15 cellular contexts compared by ENCODE assay signal in genomic region chr10:31804416-31804815, GRCh38.
"Had no signal": no experiment of that assay in that cellular context is flagged by ENCODE, and none has a peak within 500 bp of the region (broad histone marks: within the 10 kb centered on the region; RNA-seq: fewer than 3 reads in every experiment).

No MANE protein-coding gene starts in this region.

- DNase-seq: activated CD4-positive, alpha-beta T cell treated with anti-CD3 and anti-CD28 coated beads, Interleukin-2, amount 10 ng/mL, durations not matched to agents 24 days and 14 days; activated naive CD4-positive, alpha-beta T cell treated with anti-CD3 and anti-CD28 coated beads for 36 hours; body of pancreas; effector memory CD8-positive, alpha-beta T cell; erythroblast; foreskin fibroblast; left cardiac atrium; natural killer cell; stimulated activated CD4-positive, alpha-beta T cell treated with anti-CD3 and anti-CD28 coated beads, Interleukin-15, amount 100 ng/mL, for 24 hours; stimulated activated CD4-positive, alpha-beta T cell treated with anti-CD3 and anti-CD28 coated beads, Interleukin-4, amount 100 ng/mL, for 24 hours; T-helper 17 cell had no signal

- H3K9me3 ChIP-seq: body of pancreas had no signal

- H3K4me3 Mint-ChIP-seq: activated CD4-positive, alpha-beta T cell treated with anti-CD3 and anti-CD28 coated beads, Interleukin-2, amount 10 ng/mL, durations not matched to agents 24 days and 14 days; activated naive CD4-positive, alpha-beta T cell treated with anti-CD3 and anti-CD28 coated beads for 36 hours; activated T-helper 17 cell treated with anti-CD3 and anti-CD28 coated beads, Interleukin-2, amount 50 U/mL, for 72 hours; dendritic cell treated with granulocyte-macrophage colony-stimulating factor and Interleukin-4, amounts not matched to agents 40 ng/mL and 50 ng/mL, for 4 days; effector memory CD8-positive, alpha-beta T cell; natural killer cell; T-helper 17 cell; WTC11 had no signal

- H3K4me3 ChIP-seq: body of pancreas, lung had no signal

- H3K9me3 Mint-ChIP-seq: activated CD4-positive, alpha-beta T cell treated with anti-CD3 and anti-CD28 coated beads, Interleukin-2, amount 10 ng/mL, durations not matched to agents 24 days and 14 days; activated naive CD4-positive, alpha-beta T cell treated with anti-CD3 and anti-CD28 coated beads for 36 hours; activated T-helper 17 cell treated with anti-CD3 and anti-CD28 coated beads, Interleukin-2, amount 50 U/mL, for 72 hours; dendritic cell treated with granulocyte-macrophage colony-stimulating factor and Interleukin-4, amounts not matched to agents 40 ng/mL and 50 ng/mL, for 4 days; effector memory CD8-positive, alpha-beta T cell; natural killer cell; WTC11 had no signal

- ATAC-seq: activated T-helper 17 cell treated with anti-CD3 and anti-CD28 coated beads, Interleukin-2, amount 50 U/mL, for 72 hours; body of pancreas; effector memory CD8-positive, alpha-beta T cell; left cardiac atrium; natural killer cell; T-helper 17 cell had no signal

- H3K27me3 Mint-ChIP-seq: activated CD4-positive, alpha-beta T cell treated with anti-CD3 and anti-CD28 coated beads, Interleukin-2, amount 10 ng/mL, durations not matched to agents 24 days and 14 days; activated T-helper 17 cell treated with anti-CD3 and anti-CD28 coated beads, Interleukin-2, amount 50 U/mL, for 72 hours; dendritic cell treated with granulocyte-macrophage colony-stimulating factor and Interleukin-4, amounts not matched to agents 40 ng/mL and 50 ng/mL, for 4 days; effector memory CD8-positive, alpha-beta T cell; T-helper 17 cell had no signal

- H3K27ac Mint-ChIP-seq: activated CD4-positive, alpha-beta T cell treated with anti-CD3 and anti-CD28 coated beads, Interleukin-2, amount 10 ng/mL, durations not matched to agents 24 days and 14 days; activated naive CD4-positive, alpha-beta T cell treated with anti-CD3 and anti-CD28 coated beads for 36 hours; activated T-helper 17 cell treated with anti-CD3 and anti-CD28 coated beads, Interleukin-2, amount 50 U/mL, for 72 hours; dendritic cell treated with granulocyte-macrophage colony-stimulating factor and Interleukin-4, amounts not matched to agents 40 ng/mL and 50 ng/mL, for 4 days; effector memory CD8-positive, alpha-beta T cell; natural killer cell; T-helper 17 cell; WTC11 had no signal

- H3K4me1 ChIP-seq: body of pancreas had no signal

- H3K27ac ChIP-seq: body of pancreas had no signal

- H3K27me3 ChIP-seq: body of pancreas had no signal
